14 cellular contexts compared by ENCODE assay signal in the genomic region with DNA sequence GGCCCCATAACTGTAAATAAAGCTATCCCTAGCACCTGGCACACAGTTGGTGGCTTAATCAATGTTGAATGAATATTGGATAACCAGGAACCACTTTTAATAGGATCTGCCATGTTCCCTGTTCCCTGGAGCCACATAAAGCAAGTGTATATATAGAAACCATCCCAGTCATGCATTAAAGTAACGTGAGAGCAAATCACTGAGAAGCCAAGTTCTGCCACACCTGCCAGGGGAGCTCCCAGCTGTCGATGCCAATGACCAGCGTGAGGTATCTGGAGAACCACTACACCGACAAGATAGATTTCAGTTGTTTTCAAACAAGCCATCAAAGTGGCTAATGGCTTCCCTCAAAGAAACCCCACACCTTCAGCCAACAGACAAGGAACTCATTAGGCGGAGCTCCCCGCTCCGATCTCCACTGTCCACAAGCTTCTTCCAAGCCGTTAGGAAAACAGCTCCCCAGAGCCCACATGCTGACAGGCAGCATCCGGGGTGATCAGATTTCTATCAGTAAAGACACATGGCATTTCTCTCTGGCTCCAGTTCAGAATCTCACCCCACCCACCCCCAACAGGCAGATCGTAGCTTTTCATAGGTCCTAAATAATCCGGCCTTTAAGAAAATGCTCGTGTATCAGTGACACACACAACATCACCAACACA. TPM values are rescaled to one million over a fixed set of nuclear protein-coding genes. Genes with fewer than 3 reads are reported as not detected.
A peak's percentile ranks its signal among the peaks of the same experiment; 100 is the strongest.
DNase-seq lines count a peak whose midpoint lies in the region; ATAC-seq, FAIRE-seq and TF ChIP-seq lines count a peak whose summit lies in the region.
"Had no signal": no experiment of that assay in that cellular context is flagged by ENCODE, and none has a peak within 500 bp of the region (broad histone marks: within the 10 kb centered on the region; RNA-seq: fewer than 3 reads in every experiment).

No MANE protein-coding gene starts in this region.

- CTCF ChIA-PET in H1 (lab: Charles Lee; ENCODE audit: partially characterized antibody), result interaction anchor here (0.6 to 6.9 kb wide), 15 partner anchors 9 to 323 kb away, joined by 3 to 63 read pairs (median 3); partner anchors contain the start of gene TASOR

- no peak overlapping the region for H3K4me2 ChIP-seq in H1 (ENCODE audit: insufficient read depth in 1 of 2, low read depth in 2 of 2, low read length in 2 of 2)

- peak; percentile 36 for FAIRE-seq in H1 (lab: Jason Lieb, UNC)

- TF ChIP-seq EP300 in H1 (IDR thresholded peaks at IDR 0.05; ENCODE audit: borderline replicate concordance in 1 of 2, low read depth in 2 of 2, low read length in 2 of 2), result no peak

- no peak overlapping the region for H2BK20ac ChIP-seq in H1 (ENCODE audit: low read length)

- H3K56ac ChIP-seq in H1 (replicated peaks; ENCODE audit: insufficient read length, low read depth, low read length), result no peak overlapping the region

- in situ Hi-C loops in HAP-1 (cut with MboI; ENCODE audit: low sequenced_read_pairs), result no loop called here

- H3K23me2 ChIP-seq in H1 (ENCODE audit: low read depth, low read length), result no peaks in the 10 kb centered on the region

- no peaks in the 10 kb centered on the region for H3K36me3 ChIP-seq in H1 (ENCODE audit: control insufficient read depth in 2 of 4, insufficient read depth in 4 of 4, low read length in 3 of 4)
- no peaks in the 10 kb centered on the region for H3K36me3 ChIP-seq in HAP-1 (replicated peaks)
- H3K36me3 ChIP-seq: heart right ventricle had no signal

- no peak overlapping the region for H2AFZ ChIP-seq in H1 (ENCODE audit: low read length)

- no peak for TF ChIP-seq CTCF in H1 (IDR thresholded peaks at IDR 0.05; ENCODE audit: control extremely low read depth in 1 of 3, insufficient read depth in 1 of 3, low read depth in 1 of 3, low read length in 3 of 3)

- H4K20me1 ChIP-seq in H1 (replicated peaks in 1 of 2; ENCODE audit: control insufficient read depth in 1 of 2, insufficient read depth in 2 of 2, low read length in 2 of 2), result no peaks in the 10 kb centered on the region

- H3K4me1 ChIP-seq in H1 (replicated peaks in 1 of 4; ENCODE audit: control insufficient read depth in 3 of 4, insufficient read depth in 4 of 4, low read length in 3 of 4) (peaks cover 2 to 8% (median 4%) of the 10 kb centered on the region in 4 experiments; a peak in 3 of 7 replicates), HAP-1 (no peaks in the 10 kb centered on the region)

- peak overlapping the region; percentile 9; the same call in 1 of the 2 replicates for H2BK5ac ChIP-seq in H1 (ENCODE audit: low read depth, low read length)

- H2BK120ac ChIP-seq in H1 (replicated peaks; ENCODE audit: low read depth, low read length), result no peak overlapping the region

- H3K79me2 ChIP-seq in H1 (ENCODE audit: control insufficient read depth in 1 of 2, insufficient read depth in 2 of 2, low read length in 2 of 2), result no peaks in the 10 kb centered on the region

- no peak for ATAC-seq in GM21390 (IDR thresholded peaks at IDR 0.05; ENCODE audit: unreplicated experiment)
- no peak for ATAC-seq in GM19023 (IDR thresholded peaks at IDR 0.05; ENCODE audit: unreplicated experiment)
- ATAC-seq: heart right ventricle had no signal

- H3K18ac ChIP-seq in H1 (ENCODE audit: extremely low read depth, low read length), result 0 out of 2 replicates have a peak overlapping the region, but pooled peaks have one; percentile 32

- no peak for TF ChIP-seq POLR2A in H1 (IDR thresholded peaks at IDR 0.05; ENCODE audit: control extremely low read depth in 1 of 2, low read depth in 2 of 2, low read length in 2 of 2)

- H4K91ac ChIP-seq in H1 (replicated peaks; ENCODE audit: insufficient read length, low read length), result no peak overlapping the region

- H4K5ac ChIP-seq in H1 (ENCODE audit: insufficient read length, low read depth, low read length), result no peak overlapping the region

- no peak overlapping the region for H3K14ac ChIP-seq in H1 (ENCODE audit: insufficient read length)

- no peak overlapping the region; the same call in 1 of the 2 replicates for H4K8ac ChIP-seq in H1 (ENCODE audit: extremely low read depth, insufficient read depth, low read length)

- H2BK15ac ChIP-seq in H1 (ENCODE audit: low read length), result no peak overlapping the region

- H3K4me3 ChIP-seq in H1 (ENCODE audit: extremely low read depth in 1 of 4, insufficient read depth in 2 of 4, low read depth in 3 of 4, low read length in 4 of 4) (no peak overlapping the region), HAP-1 (no peak overlapping the region)
- H3K4me3 ChIP-seq: heart right ventricle had no signal

- H3K23ac ChIP-seq in H1 (ENCODE audit: insufficient read length), result no peak overlapping the region

- POLR2A ChIA-PET in H1 (lab: Charles Lee; ENCODE audit: partially characterized antibody), result interaction anchor here (1.8 kb wide), 1 partner anchor 54 kb away, joined by 3 read pairs; the partner anchor contains the start of gene SPATA12

- DNase-seq in DMS79 treated with DMSO at 0.1 percent for 48 hours (lab: John Stamatoyannopoulos, UW) (peak; percentile 31), NCI-H2196 treated with DMSO at 0.1 percent for 48 hours (lab: John Stamatoyannopoulos, UW; ENCODE audit: unreplicated experiment) (peak; percentile 28), H1 (ENCODE audit: low read depth in 1 of 2, low spot score in 2 of 2) (no peak), retina (peak; percentile 26), HAP-1 (ENCODE audit: low spot score in 2 of 2) (no peak), DMS53 (lab: John Stamatoyannopoulos, UW) (no peak)
- DNase-seq: activated T-cell treated with anti-CD3 and anti-CD28 coated beads, Interleukin-2, amount 50 U/mL, for 48 hours; CD4-positive, CD25-positive, alpha-beta regulatory T cell; heart right ventricle; stimulated activated naive CD4-positive, alpha-beta T cell treated with Interleukin-2 at 50 U/mL for 16 hours had no signal

- no peak overlapping the region for H3K4ac ChIP-seq in H1 (replicated peaks; ENCODE audit: insufficient read length, low read depth, low read length)

- H3K79me1 ChIP-seq in H1 (ENCODE audit: low read depth, low read length), result no peaks in the 10 kb centered on the region

- no peak overlapping the region for H3K27ac ChIP-seq in H1 (ENCODE audit: low read depth, low read length)

- H3K9me3 ChIP-seq in H1 (ENCODE audit: insufficient read depth in 2 of 2, low read depth in 1 of 2, low read length in 1 of 2) (no peaks in the 10 kb centered on the region), HAP-1 (no peaks in the 10 kb centered on the region)

- no peak overlapping the region for H2AK5ac ChIP-seq in H1 (ENCODE audit: low read depth, low read length)

- H3K27me3 ChIP-seq in H1 (replicated peaks in 1 of 4; ENCODE audit: control insufficient read depth in 3 of 4, extremely low read depth in 1 of 4, insufficient read depth in 3 of 4, low read length in 3 of 4) (no peaks in the 10 kb centered on the region), HAP-1 (ENCODE audit: low read depth) (no peaks in the 10 kb centered on the region)
- H3K27me3 ChIP-seq: heart right ventricle had no signal

- WGBS in H1 (ENCODE audit: extremely low coverage in 1 of 2, insufficient coverage in 1 of 2, insufficient read length in 1 of 2, insufficient replicate concordance in 2 of 2, low coverage in 1 of 2, low lambda C conversion rate in 2 of 2, missing lambda C conversion rate in 1 of 2), 2 experiments, result 83% methylated on average over 12 of the region's 12 CpGs; no CpG with 5 or more reads in 1 of the 2 experiments

- no peak for TF ChIP-seq RAD21 in H1 (IDR thresholded peaks at IDR 0.05 in 1 of 2, conservative IDR thresholded peaks at IDR 0.05 in 1 of 2; ENCODE audit: low read depth in 2 of 2, low read length in 2 of 2)

- H2BK12ac ChIP-seq in H1 (ENCODE audit: low read depth, low read length), result 0 out of 2 replicates have a peak overlapping the region, but pooled peaks have one; percentile 27

- peak overlapping the region in 1 of 4 experiments; percentile 32; a peak in 1 of 7 replicates for H3K9ac ChIP-seq in H1 (replicated peaks in 1 of 4; ENCODE audit: extremely low read depth in 1 of 4, low read depth in 3 of 4, low read length in 3 of 4)

TF ChIP-seq in H1, 55 proteins besides CTCF, POLR2A, EP300 and RAD21 (continues in another document):
- TF ChIP-seq NRF1 (IDR thresholded peaks at IDR 0.05; ENCODE audit: low read depth, low read length) (no peak), POU5F1 (IDR thresholded peaks at IDR 0.05; ENCODE audit: low read depth, low read length) (no peak)

RNA-seq across cellular contexts. Expression of gene SPATA12, which starts 54.3 kb away (rescaled TPM):
- total RNA-seq in H1 (2021; fragmentation: NEBNext Ultra II Directional; extraction: Animal tissue kit (Norgen Biotek cat#: 25700)), result 0.19 and 0.34 TPM in 2 replicates
- 0.93 and 0.97 TPM in 2 replicates for polyA plus RNA-seq in H1 (2011; rRNA removed)
- polyA plus RNA-seq in H1 (2011; cell fraction: cytosol; rRNA removed), result 1.2 TPM
- 0.37 TPM for polyA plus RNA-seq in H1 (2011; cell fraction: nucleus; rRNA removed)
- polyA plus RNA-seq in H1 (2012, experiment 1 of 2), result 0.59 to 0.94 TPM (median 0.87 TPM) in 4 replicates
- polyA plus RNA-seq in H1 (2012, experiment 2 of 2), result 0.42 TPM
- 0.83 TPM for polyA plus RNA-seq in H1 (2013, experiment 1 of 2)
- polyA plus RNA-seq in H1 (2013, experiment 2 of 2), result 0.83 TPM
- polyA minus RNA-seq in H1 (2011; rRNA and poly(A)+ RNA removed), result 1.3 and 1.6 TPM in 2 replicates
- polyA minus RNA-seq in H1 (2011; cell fraction: cytosol; rRNA and poly(A)+ RNA removed), result not detected
- 0.80 TPM for polyA minus RNA-seq in H1 (2011; cell fraction: nucleus; rRNA and poly(A)+ RNA removed)
- total RNA-seq: CD4-positive, CD25-positive, alpha-beta regulatory T cell; heart right ventricle; mononuclear cell had no signal
- polyA plus RNA-seq: CD4-positive, CD25-positive, alpha-beta regulatory T cell; heart right ventricle; IgD-negative memory B cell had no signal

Comparison
In these comparisons a context has a peak if more than half of its experiments do, and no peak if none do; other contexts are left out.
1. DNase-seq: peak in DMS79 treated with DMSO at 0.1 percent for 48 hours (single experiment), NCI-H2196 treated with DMSO at 0.1 percent for 48 hours (single experiment) and retina (single experiment); none in H1 (0 of 2), HAP-1 (0 of 2) and DMS53 (single experiment).